14 cellular contexts compared by ENCODE assay signal in the genomic region with DNA sequence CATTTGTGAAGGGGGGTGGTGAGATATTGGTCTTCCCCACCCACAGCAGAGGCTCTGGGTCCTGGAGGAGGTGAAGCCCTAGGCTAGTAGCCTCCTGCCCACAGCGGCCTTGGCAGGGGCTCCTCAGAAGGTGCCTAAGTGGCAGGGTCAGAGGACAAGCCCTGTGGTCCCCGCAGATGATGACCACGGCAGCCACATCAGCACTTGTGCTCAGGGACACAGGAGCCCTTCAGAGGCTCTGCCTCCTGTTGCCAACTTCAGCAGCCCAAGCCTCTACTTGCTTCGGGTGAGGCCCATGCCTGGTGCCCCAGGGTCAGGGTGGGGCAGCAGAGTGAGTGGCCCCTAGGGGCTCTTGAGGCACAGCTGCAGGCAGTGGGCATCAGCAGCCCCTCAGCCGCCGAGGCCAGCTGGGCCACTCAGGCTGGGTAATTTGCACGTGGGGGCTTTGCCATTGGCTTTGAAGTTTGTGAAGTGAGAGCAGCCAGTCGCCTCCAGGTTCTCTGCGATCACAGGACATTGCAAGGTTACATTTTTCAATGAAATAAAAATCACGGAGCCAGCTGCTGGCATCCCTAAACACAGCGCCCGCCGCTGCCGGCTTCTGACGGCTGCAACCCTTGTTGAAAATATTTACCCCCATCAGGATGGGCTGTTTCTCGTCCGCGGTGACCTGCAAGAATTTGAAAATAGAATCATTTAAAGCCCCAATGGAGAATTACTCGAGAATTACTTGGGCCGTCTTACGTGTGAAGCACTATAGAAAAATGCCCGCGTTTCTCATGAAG.
"Had no signal": no experiment of that assay in that cellular context is flagged by ENCODE, and none has a peak within 500 bp of the region (broad histone marks: within the 10 kb centered on the region; RNA-seq: fewer than 3 reads in every experiment).

No MANE protein-coding gene starts in this region.

- H3K27ac Mint-ChIP-seq: activated CD8-positive, alpha-beta T cell treated with anti-CD3 and anti-CD28 coated beads for 36 hours; activated naive CD8-positive, alpha-beta T cell; activated T-helper 2 cell treated with anti-CD3 and anti-CD28 coated beads, Interferon-gamma antibody, Interleukin-2, Interleukin-4, amounts not matched to agents 10 μg/mL and 5 μg/mL and 100 μg/mL, durations not matched to agents 14 hours and 24 hours and 36 hours; naive B cell; T-helper 2 cell treated with Interferon-gamma antibody and Interleukin-4, amounts not matched to agents 5 μg/mL and 100 μg/mL, for 36 hours had no signal

- H3K9me3 Mint-ChIP-seq: activated CD8-positive, alpha-beta T cell treated with anti-CD3 and anti-CD28 coated beads for 36 hours; activated T-helper 2 cell treated with anti-CD3 and anti-CD28 coated beads, Interferon-gamma antibody, Interleukin-2, Interleukin-4, amounts not matched to agents 10 μg/mL and 5 μg/mL and 100 μg/mL, durations not matched to agents 14 hours and 24 hours and 36 hours; naive B cell; T-helper 2 cell treated with Interferon-gamma antibody and Interleukin-4, amounts not matched to agents 5 μg/mL and 100 μg/mL, for 36 hours had no signal

- H3K36me3 Mint-ChIP-seq: activated naive CD8-positive, alpha-beta T cell; naive B cell had no signal

- DNase-seq: activated CD8-positive, alpha-beta memory T cell treated with anti-CD3 and anti-CD28 coated beads, Interleukin-2, amount 50 U/mL, for 4 hours; activated CD8-positive, alpha-beta T cell treated with anti-CD3 and anti-CD28 coated beads for 36 hours; anterior cingulate cortex; foreskin keratinocyte; midbrain; naive B cell; stimulated activated CD4-positive, alpha-beta T cell treated with anti-CD3 and anti-CD28 coated beads, Interleukin-4, amount 100 ng/mL, for 1 hour; stimulated activated CD8-positive, alpha-beta memory T cell treated with anti-CD3 and anti-CD28 coated beads, Interleukin-4, amount 100 ng/mL, for 48 hours; stimulated activated naive CD8-positive, alpha-beta T cell treated with anti-CD3 and anti-CD28 coated beads, Interleukin-15, Interleukin-2, amounts not matched to agents 100 U/mL and 50 U/mL, for 24 hours; SW 1271 had no signal

- ATAC-seq: activated CD8-positive, alpha-beta T cell treated with anti-CD3 and anti-CD28 coated beads for 36 hours; foreskin keratinocyte; psoas muscle; stimulated activated naive CD8-positive, alpha-beta T cell treated with anti-CD3 and anti-CD28 coated beads, Interleukin-15, Interleukin-2, amounts not matched to agents 100 U/mL and 50 U/mL, for 24 hours had no signal

- H3K27me3 Mint-ChIP-seq: activated CD8-positive, alpha-beta T cell treated with anti-CD3 and anti-CD28 coated beads for 36 hours; activated naive CD8-positive, alpha-beta T cell; naive B cell had no signal

- H3K4me3 Mint-ChIP-seq: activated CD8-positive, alpha-beta T cell treated with anti-CD3 and anti-CD28 coated beads for 36 hours; activated naive CD8-positive, alpha-beta T cell; naive B cell; T-helper 2 cell treated with Interferon-gamma antibody and Interleukin-4, amounts not matched to agents 5 μg/mL and 100 μg/mL, for 36 hours had no signal

- H3K4me1 Mint-ChIP-seq: naive B cell had no signal
